27 cellular contexts compared by ENCODE assay signal in the genomic region with DNA sequence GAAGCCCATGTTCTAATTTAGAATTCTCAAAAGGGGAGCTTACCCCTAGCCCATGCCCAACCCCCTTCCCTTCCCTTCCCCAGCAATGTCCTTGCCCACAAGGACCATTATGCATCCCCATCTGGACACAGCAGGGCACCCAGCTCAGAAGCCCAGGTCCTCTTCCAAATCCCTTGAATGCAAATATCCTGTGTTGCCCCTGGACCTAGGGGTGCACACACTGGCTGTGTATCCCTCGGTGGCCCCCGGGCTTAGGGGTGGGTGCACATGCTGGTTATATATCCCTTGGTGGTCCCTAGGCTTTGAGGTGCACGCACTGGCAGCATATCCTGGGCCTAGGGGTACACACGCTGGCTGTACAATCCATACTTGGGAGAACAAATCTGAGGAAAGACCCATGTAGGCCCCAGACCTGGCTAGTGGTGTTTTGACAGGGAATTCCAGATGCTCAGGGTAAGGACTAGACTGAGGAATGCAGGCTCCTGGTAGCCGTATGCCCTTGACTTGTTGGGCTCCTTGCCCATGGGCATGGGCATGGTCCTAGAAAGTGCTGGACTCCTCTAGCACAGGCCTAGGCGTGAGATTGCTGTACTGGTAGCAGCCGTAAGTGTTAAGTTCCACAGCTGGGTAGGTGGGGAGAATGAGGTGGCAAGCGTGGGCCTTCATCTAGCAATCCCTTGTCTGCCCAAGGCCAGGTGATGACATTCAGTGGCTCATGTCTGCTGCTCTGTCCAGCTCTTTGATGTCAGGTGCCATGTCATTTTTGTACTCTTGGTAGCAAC.
"Had no signal": no experiment of that assay in that cellular context is flagged by ENCODE, and none has a peak within 500 bp of the region (broad histone marks: within the 10 kb centered on the region; RNA-seq: fewer than 3 reads in every experiment).

No MANE protein-coding gene starts in this region.

- H3K79me2 ChIP-seq: parathyroid adenoma had no signal

- DNase-seq: activated CD4-positive, alpha-beta T cell treated with anti-CD3 and anti-CD28 coated beads for 48 hours; activated CD4-positive, alpha-beta T cell treated with anti-CD3 and anti-CD28 coated beads, Interleukin-2, amount 50 U/mL, for 48 hours; activated CD8-positive, alpha-beta memory T cell treated with anti-CD3 and anti-CD28 coated beads, Interleukin-2, amount 50 U/mL, for 4 hours; activated gamma-delta T cell; activated naive CD4-positive, alpha-beta T cell treated with anti-CD3 and anti-CD28 coated beads, Interleukin-2, amount 10 ng/mL, durations not matched to agents 7 days and 5 days; activated naive CD8-positive, alpha-beta T cell treated with anti-CD3 and anti-CD28 coated beads, Interleukin-2, amount 10 ng/mL, durations not matched to agents 7 days and 5 days; activated T-cell treated with anti-CD3 and anti-CD28 coated beads, Interleukin-2, amount 50 U/mL, for 24 hours; caudate nucleus; foreskin melanocyte; heart right ventricle; islet precursor cell; mammary epithelial cell; naive B cell; nucleus accumbens; psoas muscle; sigmoid colon; small intestine; stimulated activated CD4-positive, alpha-beta T cell treated with anti-CD3 and anti-CD28 coated beads, Interleukin-4, amount 100 ng/mL, for 24 hours; T-helper 9 cell had no signal

- H3K27ac ChIP-seq: ascending aorta, esophagus muscularis mucosa, parathyroid adenoma, psoas muscle, thoracic aorta, VCaP had no signal

- H3K4me3 ChIP-seq: ascending aorta, esophagus muscularis mucosa, heart right ventricle, psoas muscle, sigmoid colon, thoracic aorta had no signal

- FAIRE-seq: small intestine, TTC549 had no signal

- H3K27me3 ChIP-seq: ascending aorta, sigmoid colon had no signal

- ATAC-seq: activated CD4-positive, CD25-positive, alpha-beta regulatory T cell treated with anti-CD3 and anti-CD28 coated beads, Interleukin-2, amount 50 U/mL, for 24 hours; heart right ventricle; psoas muscle; stimulated activated effector memory CD8-positive, alpha-beta T cell treated with anti-CD3 and anti-CD28 coated beads, Interleukin-12 subunit alpha, Interleukin-12 subunit beta, amount 100 ng/mL, for 72 hours had no signal

- H3K36me3 ChIP-seq: ascending aorta, esophagus muscularis mucosa, heart right ventricle, sigmoid colon, thoracic aorta had no signal

- H3K9ac ChIP-seq: parathyroid adenoma had no signal

- H3K4me1 ChIP-seq: ascending aorta, parathyroid adenoma, sigmoid colon had no signal
